8 cellular contexts compared by ENCODE assay signal in the genomic region with DNA sequence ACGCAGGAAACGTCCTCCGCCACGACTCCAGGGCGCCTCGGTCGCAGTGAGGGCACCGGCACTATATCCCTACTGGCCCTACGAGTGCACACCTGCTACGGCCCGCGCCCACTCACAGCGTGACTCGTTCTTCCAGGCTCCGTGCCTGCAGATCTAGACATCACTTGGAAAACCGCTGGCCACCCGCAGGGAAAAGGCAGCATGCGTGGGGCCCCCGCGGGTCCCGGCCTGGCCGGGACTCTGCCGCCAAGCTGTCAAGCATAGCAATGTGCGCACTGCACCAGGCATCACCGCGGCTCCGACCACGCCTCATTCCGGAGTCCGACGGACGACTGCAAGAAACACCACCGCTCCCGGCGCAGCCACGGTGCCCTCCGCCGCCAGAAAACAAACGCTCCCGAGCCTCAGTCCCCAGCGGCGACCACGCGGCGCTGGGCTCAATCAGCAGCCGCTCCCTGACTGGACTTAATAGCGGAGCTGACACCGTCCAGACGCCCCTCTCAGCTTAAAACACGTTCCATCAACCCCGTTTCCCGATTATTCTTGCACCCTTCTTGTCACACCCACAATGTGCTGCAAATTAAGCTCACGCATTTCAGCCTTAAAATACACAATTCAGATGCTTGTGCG. TPM values are rescaled to one million over a fixed set of nuclear protein-coding genes. Genes with fewer than 3 reads are reported as not detected.
DNase-seq lines count a peak whose midpoint lies in the region; ATAC-seq and TF ChIP-seq lines count a peak whose summit lies in the region.

No MANE protein-coding gene starts in this region.

- H3K9me3 ChIP-seq in Peyer's patch (no peaks in the 10 kb centered on the region), iPS DF 6.9 (ENCODE audit: control insufficient read depth, insufficient read depth, low read length) (no peaks in the 10 kb centered on the region)

- peak; percentile 79 for DNase-seq in AG08396 (ENCODE audit: low spot score)
- peak; percentile 49 to 86 (median 85) for DNase-seq in Peyer's patch
- peak; percentile 75 for DNase-seq in astrocyte of the hippocampus (ENCODE audit: low read depth, low spot score)
- DNase-seq in iPS DF 6.9 (ENCODE audit: low read depth, low spot score): no peak
- DNase-seq in sciatic nerve (ENCODE audit: low spot score): peak; percentile 75
- no peak for DNase-seq in NCI-H1694 (lab: John Stamatoyannopoulos, UW)

- ATAC-seq in GM18868 (IDR thresholded peaks at IDR 0.05; ENCODE audit: unreplicated experiment) (peak; percentile 55), HG03135 (IDR thresholded peaks at IDR 0.05; ENCODE audit: unreplicated experiment) (peak; percentile 72), sciatic nerve (peak; percentile 63)

- H3K4me3 ChIP-seq in Peyer's patch: peak overlapping the region; percentile 74 to 92 (median 82)
- H3K4me3 ChIP-seq in iPS DF 6.9 (ENCODE audit: low read length): peak overlapping the region; percentile 100

- no peaks in the 10 kb centered on the region for H3K36me3 ChIP-seq in Peyer's patch
- no peaks in the 10 kb centered on the region for H3K36me3 ChIP-seq in iPS DF 6.9 (ENCODE audit: control insufficient read depth, insufficient read depth, low read length)

- intact Hi-C loops in sciatic nerve (cut with DNase I): no loop called here

- no peaks in the 10 kb centered on the region for H3K27me3 ChIP-seq in Peyer's patch
- peaks cover 11% of the 10 kb centered on the region for H3K27me3 ChIP-seq in iPS DF 6.9 (ENCODE audit: control insufficient read depth, insufficient read depth, low read length)

- no CpG with 5 or more reads among the region's 54 CpGs for WGBS in iPS DF 6.9 (ENCODE audit: insufficient coverage, insufficient read length)

- H3K4me1 ChIP-seq in Peyer's patch: peaks cover 0 to 13% (median 2%) of the 10 kb centered on the region in 4 donors
- H3K4me1 ChIP-seq in iPS DF 6.9 (ENCODE audit: control insufficient read depth, insufficient read depth, low read length): peaks cover 2% of the 10 kb centered on the region; the same call in 1 of the 2 replicates

- TF ChIP-seq CTCF in Peyer's patch (IDR thresholded peaks at IDR 0.05): peak in 2 of 6 experiments; percentile 6 to 22

- TF ChIP-seq POLR2A in Peyer's patch (IDR thresholded peaks at IDR 0.05): no peak

- H3K27ac ChIP-seq in Peyer's patch (peak overlapping the region; percentile 71 to 88 (median 82)), iPS DF 6.9 (ENCODE audit: low read length) (no peak overlapping the region)

RNA-seq across cellular contexts. Expression of a gene that starts 1.0 kb away (rescaled TPM):
- 100 to 1,000 TPM in 3 of 4 donors, 10 to 100 TPM in 1; 61.9 to 139 (median 117) TPM for total RNA-seq in Peyer's patch
- 140 TPM for total RNA-seq in sciatic nerve

Comparison
In these comparisons a context has a peak if more than half of its experiments do, and no peak if none do; other contexts are left out.
1. DNase-seq: peak in AG08396 (single experiment), Peyer's patch (3 of 3), astrocyte of the hippocampus (single experiment) and sciatic nerve (single experiment); none in iPS DF 6.9 (single experiment) and NCI-H1694 (single experiment).
2. Peak in every context shown above with its lines, with median percentiles within 50 percentile points of each other: ATAC-seq.